Comparison of ENCODE assay signal across 29 cellular contexts in the genomic region with DNA sequence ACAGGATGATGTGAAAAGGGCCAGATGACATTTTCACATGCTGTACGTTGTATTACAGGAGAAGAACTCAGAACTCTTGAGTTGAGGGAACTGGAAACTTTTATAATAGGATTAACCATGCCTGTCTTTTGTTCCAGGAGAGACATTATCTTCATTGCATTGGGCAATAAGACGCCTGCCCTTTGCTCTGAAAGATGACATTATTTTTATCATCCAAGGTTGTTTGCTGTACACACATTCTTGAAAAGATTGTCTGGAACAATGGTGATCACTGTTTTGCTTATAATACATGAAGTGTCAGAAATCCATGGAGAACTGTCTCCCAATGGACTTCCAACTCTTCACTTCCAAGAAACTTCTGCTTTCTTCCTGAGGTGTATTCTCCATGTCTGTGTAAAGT.
"Had no signal": no experiment of that assay in that cellular context is flagged by ENCODE, and none has a peak within 500 bp of the region (broad histone marks: within the 10 kb centered on the region; RNA-seq: fewer than 3 reads in every experiment).

No MANE protein-coding gene starts in this region.

- H3K4me1 ChIP-seq: suprapubic skin, testis, thyroid gland, tibial nerve, transverse colon, uterus, vagina had no signal

- H3K36me3 Mint-ChIP-seq: stimulated activated effector memory CD8-positive, alpha-beta T cell treated with anti-CD3 and anti-CD28 coated beads, Interleukin-12 subunit alpha, Interleukin-12 subunit beta, amount 100 ng/mL, for 72 hours; stimulated activated memory B cell treated with anti-CD40 and anti-IgM and Interleukin-4, amounts not matched to agents 10 μg/mL and 1 μg/mL and 100 μg/mL, for 72 hours; stimulated activated naive B cell treated with anti-CD40 and anti-IgM and Interleukin-4, amounts not matched to agents 10 μg/mL and 1 μg/mL and 100 μg/mL, for 72 hours; type B pancreatic cell had no signal

- ATAC-seq: stimulated activated effector memory CD8-positive, alpha-beta T cell treated with anti-CD3 and anti-CD28 coated beads, Interleukin-12 subunit alpha, Interleukin-12 subunit beta, amount 100 ng/mL, for 72 hours; stimulated activated memory B cell treated with anti-CD40 and anti-IgM and Interleukin-4, amounts not matched to agents 10 μg/mL and 1 μg/mL and 100 μg/mL, for 72 hours; stimulated activated naive B cell treated with anti-CD40 and anti-IgM and Interleukin-4, amounts not matched to agents 10 μg/mL and 1 μg/mL and 100 μg/mL, for 72 hours; stimulated activated naive CD8-positive, alpha-beta T cell treated with anti-CD3 and anti-CD28 coated beads, Interleukin-15, amount 100 ng/mL, for 72 hours; stimulated activated naive CD8-positive, alpha-beta T cell treated with anti-CD3 and anti-CD28 coated beads, Interleukin-15, Interleukin-2, amounts not matched to agents 100 U/mL and 50 U/mL, for 24 hours; upper lobe of right lung had no signal

- H3K27me3 Mint-ChIP-seq: stimulated activated naive B cell treated with anti-CD40 and anti-IgM and Interleukin-4, amounts not matched to agents 10 μg/mL and 1 μg/mL and 100 μg/mL, for 72 hours; stimulated activated naive CD8-positive, alpha-beta T cell treated with anti-CD3 and anti-CD28 coated beads, Interleukin-15, Interleukin-2, amounts not matched to agents 100 ng/mL and 50 ng/mL, for 24 hours had no signal

- H3K27ac ChIP-seq: stomach, suprapubic skin, testis, thoracic aorta, thyroid gland, tibial artery, tibial nerve, transverse colon, upper lobe of left lung, upper lobe of right lung, uterus, vagina had no signal

- H3K9me3 Mint-ChIP-seq: stimulated activated effector memory CD8-positive, alpha-beta T cell treated with anti-CD3 and anti-CD28 coated beads, Interleukin-12 subunit alpha, Interleukin-12 subunit beta, amount 100 ng/mL, for 72 hours; stimulated activated naive CD8-positive, alpha-beta T cell treated with anti-CD3 and anti-CD28 coated beads, Interleukin-15, Interleukin-2, amounts not matched to agents 100 ng/mL and 50 ng/mL, for 24 hours had no signal

- H3K9me3 ChIP-seq: suprapubic skin, testis, thoracic aorta, thyroid gland, tibial artery, transverse colon, uterus, vagina had no signal

- H3K4me1 Mint-ChIP-seq: stimulated activated effector memory CD8-positive, alpha-beta T cell treated with anti-CD3 and anti-CD28 coated beads, Interleukin-12 subunit alpha, Interleukin-12 subunit beta, amount 100 ng/mL, for 72 hours; stimulated activated memory B cell treated with anti-CD40 and anti-IgM and Interleukin-4, amounts not matched to agents 10 μg/mL and 1 μg/mL and 100 μg/mL, for 72 hours; stimulated activated naive B cell treated with anti-CD40 and anti-IgM and Interleukin-4, amounts not matched to agents 10 μg/mL and 1 μg/mL and 100 μg/mL, for 72 hours had no signal

- H3K27ac Mint-ChIP-seq: stimulated activated effector memory CD8-positive, alpha-beta T cell treated with anti-CD3 and anti-CD28 coated beads, Interleukin-12 subunit alpha, Interleukin-12 subunit beta, amount 100 ng/mL, for 72 hours; stimulated activated memory B cell treated with anti-CD40 and anti-IgM and Interleukin-4, amounts not matched to agents 10 μg/mL and 1 μg/mL and 100 μg/mL, for 72 hours; stimulated activated naive B cell treated with anti-CD40 and anti-IgM and Interleukin-4, amounts not matched to agents 10 μg/mL and 1 μg/mL and 100 μg/mL, for 72 hours; stimulated activated naive CD8-positive, alpha-beta T cell treated with anti-CD3 and anti-CD28 coated beads, Interleukin-15, amount 100 ng/mL, for 72 hours; stimulated activated naive CD8-positive, alpha-beta T cell treated with anti-CD3 and anti-CD28 coated beads, Interleukin-15, Interleukin-2, amounts not matched to agents 100 ng/mL and 50 ng/mL, for 24 hours; type B pancreatic cell had no signal

- H3K27me3 ChIP-seq: testis, thyroid gland, tibial artery, tibial nerve, upper lobe of left lung, upper lobe of right lung, uterus, vagina had no signal

- DNase-seq: stimulated activated CD4-positive, alpha-beta T cell treated with anti-CD3 and anti-CD28 coated beads, Interleukin-2, amount 100 ng/mL, for 48 hours; stimulated activated CD4-positive, alpha-beta T cell treated with anti-CD3 and anti-CD28 coated beads, Interleukin-4, amount 100 ng/mL, for 1 hour; stimulated activated CD4-positive, alpha-beta T cell treated with anti-CD3 and anti-CD28 coated beads, Interleukin-4, amount 100 ng/mL, for 24 hours; stimulated activated CD4-positive, alpha-beta T cell treated with anti-CD3 and anti-CD28 coated beads, Interleukin-4, amount 100 ng/mL, for 4 hours; stimulated activated CD8-positive, alpha-beta memory T cell treated with anti-CD3 and anti-CD28 coated beads, Interleukin-4, amount 100 ng/mL, for 48 hours; stimulated activated naive B cell treated with anti-CD40 and anti-IgM and Interleukin-4, amounts not matched to agents 10 μg/mL and 1 μg/mL and 100 μg/mL, for 72 hours; stimulated activated naive CD4-positive, alpha-beta T cell; stimulated activated naive CD4-positive, alpha-beta T cell treated with Interleukin-2 at 50 U/mL for 16 hours; stimulated activated naive CD8-positive, alpha-beta T cell treated with anti-CD3 and anti-CD28 coated beads, Interleukin-15, amount 100 ng/mL, for 72 hours; stimulated activated naive CD8-positive, alpha-beta T cell treated with anti-CD3 and anti-CD28 coated beads, Interleukin-15, Interleukin-2, amounts not matched to agents 100 U/mL and 50 U/mL, for 24 hours; substantia nigra; testis; thyroid gland; tibial artery; transverse colon; trophoblast cell; upper lobe of left lung; upper lobe of right lung; uterus had no signal

- H3K4me3 ChIP-seq: stomach, suprapubic skin, testis, thoracic aorta, thyroid gland, tibial artery, tibial nerve, transverse colon, upper lobe of left lung, upper lobe of right lung, uterus, vagina had no signal

- H3K4me3 Mint-ChIP-seq: stimulated activated effector memory CD8-positive, alpha-beta T cell treated with anti-CD3 and anti-CD28 coated beads, Interleukin-12 subunit alpha, Interleukin-12 subunit beta, amount 100 ng/mL, for 72 hours; stimulated activated memory B cell treated with anti-CD40 and anti-IgM and Interleukin-4, amounts not matched to agents 10 μg/mL and 1 μg/mL and 100 μg/mL, for 72 hours; stimulated activated naive B cell treated with anti-CD40 and anti-IgM and Interleukin-4, amounts not matched to agents 10 μg/mL and 1 μg/mL and 100 μg/mL, for 72 hours; stimulated activated naive CD8-positive, alpha-beta T cell treated with anti-CD3 and anti-CD28 coated beads, Interleukin-15, amount 100 ng/mL, for 72 hours; stimulated activated naive CD8-positive, alpha-beta T cell treated with anti-CD3 and anti-CD28 coated beads, Interleukin-15, Interleukin-2, amounts not matched to agents 100 ng/mL and 50 ng/mL, for 24 hours; type B pancreatic cell had no signal

- FAIRE-seq: urothelium cell line had no signal

- H3K36me3 ChIP-seq: stomach, suprapubic skin, thoracic aorta, thyroid gland, tibial artery, tibial nerve, transverse colon, upper lobe of left lung, upper lobe of right lung, uterus, vagina had no signal
